In genomic region chr10:49080071-49080470, GRCh38 we compare ENCODE assay signal across 2 cellular contexts.
TF ChIP-seq lines count a peak whose summit lies in the region.

No MANE protein-coding gene starts in this region.

TF ChIP-seq in liver, 16 proteins besides CTCF, POLR2A, EP300 and RAD21:
- no peak for TF ChIP-seq HNF4G (IDR thresholded peaks at IDR 0.05)
- TF ChIP-seq NR2F2 (IDR thresholded peaks at IDR 0.05) = no peak
- TF ChIP-seq SP1 (IDR thresholded peaks at IDR 0.05) = peak; percentile 43
- TF ChIP-seq ZBTB33 (IDR thresholded peaks at IDR 0.05) = no peak
- peak; percentile 35 for TF ChIP-seq MAX (IDR thresholded peaks at IDR 0.05)
- peak; percentile 29 to 49 for TF ChIP-seq HNF4A (conservative IDR thresholded peaks at IDR 0.05)
- no peak for TF ChIP-seq YY1 (IDR thresholded peaks at IDR 0.05)

TF ChIP-seq in HepG2, 621 proteins besides CTCF, POLR2A, EP300 and RAD21:
- peak in 1 of 2 experiments; percentile 48; a peak in 2 of 4 replicates for TF ChIP-seq MAFK (conservative IDR thresholded peaks at IDR 0.05 in 1 of 2, IDR thresholded peaks at IDR 0.05 in 1 of 2; ENCODE audit: low read length in 2 of 2)
- TF ChIP-seq BCL6 (CRISPR knock-in tag; IDR thresholded peaks at IDR 0.05) = no peak
- TF ChIP-seq ZNF180 (CRISPR knock-in tag; IDR thresholded peaks at IDR 0.05; ENCODE audit: borderline replicate concordance, low read depth) = no peak
- TF ChIP-seq ZNF280D (CRISPR knock-in tag; IDR thresholded peaks at IDR 0.05) = no peak
